17 cellular contexts compared by ENCODE assay signal in genomic region chr18:13485182-13485581, GRCh38.
"Had no signal": no experiment of that assay in that cellular context is flagged by ENCODE, and none has a peak within 500 bp of the region (broad histone marks: within the 10 kb centered on the region; RNA-seq: fewer than 3 reads in every experiment).

No MANE protein-coding gene starts in this region.

- H3K27ac ChIP-seq: heart left ventricle, ovary, right atrium auricular region had no signal

- H3K9me3 ChIP-seq: heart left ventricle, ovary, right atrium auricular region had no signal

- H3K36me3 ChIP-seq: ovary, right atrium auricular region had no signal

- H3K27me3 ChIP-seq: heart left ventricle, ovary, right atrium auricular region had no signal

- H3K4me3 Mint-ChIP-seq: naive thymus-derived CD4-positive, alpha-beta T cell; neural crest cell had no signal

- H3K4me1 ChIP-seq: right atrium auricular region had no signal

- DNase-seq: effector memory CD4-positive, alpha-beta T cell; hippocampal formation; kidney glomerular epithelial cell; mammary epithelial cell; naive thymus-derived CD4-positive, alpha-beta T cell; nucleus accumbens; ovary; small intestine; stimulated activated CD4-positive, alpha-beta T cell treated with anti-CD3 and anti-CD28 coated beads, Interleukin-12 subunit alpha, Interleukin-12 subunit beta, amount 100 ng/mL, for 4 hours; stimulated activated naive CD4-positive, alpha-beta T cell treated with Interleukin-2 at 50 U/mL for 16 hours; trophoblast cell had no signal

- H3K27me3 Mint-ChIP-seq: naive thymus-derived CD4-positive, alpha-beta T cell had no signal

- FAIRE-seq: endometrium, frontal cortex, islet of Langerhans, small intestine had no signal

- H3K4me1 Mint-ChIP-seq: neural crest cell had no signal

- H3K4me3 ChIP-seq: heart left ventricle, ovary, right atrium auricular region had no signal
